ENCODE assay signal across 25 cellular contexts in the genomic region with DNA sequence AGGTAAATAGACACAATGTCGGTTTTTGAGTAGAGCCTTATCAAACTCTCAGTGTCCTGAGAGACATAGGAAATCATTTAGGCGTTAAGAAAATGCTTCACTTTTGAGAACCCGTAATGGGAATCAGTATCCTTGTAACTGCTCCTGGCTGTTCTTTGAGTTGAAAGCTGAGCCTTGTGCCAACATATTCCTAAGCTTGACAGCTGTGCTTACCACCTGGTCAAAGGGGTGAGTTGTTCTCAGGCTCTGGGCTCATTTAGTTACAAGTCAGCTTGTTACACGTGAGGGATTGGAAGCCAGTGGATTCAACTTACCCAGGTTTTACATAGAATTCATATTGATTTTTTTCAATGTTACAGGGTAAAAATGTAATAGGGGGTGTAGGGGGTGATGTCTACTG.
DNase-seq lines count a peak whose midpoint lies in the region; ATAC-seq and TF ChIP-seq lines count a peak whose summit lies in the region.
"Had no signal": no experiment of that assay in that cellular context is flagged by ENCODE, and none has a peak within 500 bp of the region (broad histone marks: within the 10 kb centered on the region; RNA-seq: fewer than 3 reads in every experiment).

No MANE protein-coding gene starts in this region.

- H3K36me3 ChIP-seq in GM23338 (ENCODE audit: insufficient read depth), result no peaks in the 10 kb centered on the region
- H3K36me3 ChIP-seq: neutrophil, transverse colon had no signal

- DNase-seq in NCI-H345 (lab: John Stamatoyannopoulos, UW) (peak; percentile 30), NCI-H345 treated with DMSO at 0.1 percent for 48 hours (lab: John Stamatoyannopoulos, UW; ENCODE audit: unreplicated experiment) (no peak), NCI-H446 (lab: John Stamatoyannopoulos, UW) (peak; percentile 54 to 91), cerebellar nuclear complex (lab: John Stamatoyannopoulos, UW) (peak; percentile 56 to 69), activated gamma-delta T cell treated with Interleukin-2 at 50 U/mL for 16 hours (no peak), GM23338 (ENCODE audit: low spot score) (no peak)
- no peak for DNase-seq in activated CD8-positive, alpha-beta memory T cell treated with anti-CD3 and anti-CD28 coated beads for 24 hours
- DNase-seq: activated B cell treated with CpG ODN at 0.5 μM for 24 hours; activated CD4-positive, alpha-beta memory T cell treated with anti-CD3 and anti-CD28 coated beads for 36 hours; activated gamma-delta T cell; activated T-cell treated with anti-CD3 and anti-CD28 coated beads for 4 hours; CD8-positive, alpha-beta memory T cell; glutamatergic neuron; HFFc6; Karpas-422; right cardiac atrium; stimulated activated CD4-positive, alpha-beta T cell treated with anti-CD3 and anti-CD28 coated beads, Interleukin-12 subunit alpha, Interleukin-12 subunit beta, amount 100 ng/mL, for 4 hours; stimulated activated CD4-positive, alpha-beta T cell treated with anti-CD3 and anti-CD28 coated beads, Interleukin-4, amount 100 ng/mL, for 4 hours; transverse colon had no signal

- ATAC-seq in HG02759 (IDR thresholded peaks at IDR 0.05; ENCODE audit: unreplicated experiment), result no peak
- no peak for ATAC-seq in GM23338
- ATAC-seq: right cardiac atrium, SK-N-SH treated with all-trans-retinoic acid at 6 μM for 48 hours had no signal

- no peak overlapping the region for H2AFZ ChIP-seq in GM23338

- H3K4me2 ChIP-seq in GM23338, result no peak overlapping the region

- H3K27ac Mint-ChIP-seq in GM23338, result no peak overlapping the region
- H3K27ac Mint-ChIP-seq: activated B cell treated with CpG ODN at 0.5 μM for 24 hours; activated CD4-positive, alpha-beta memory T cell treated with anti-CD3 and anti-CD28 coated beads for 36 hours; CD8-positive, alpha-beta memory T cell; HFFc6; stimulated activated naive CD8-positive, alpha-beta T cell treated with anti-CD3 and anti-CD28 coated beads, Interleukin-15, Interleukin-2, amounts not matched to agents 100 ng/mL and 50 ng/mL, for 24 hours had no signal

- H4K20me1 ChIP-seq in GM23338 (replicated peaks; ENCODE audit: insufficient read depth), result no peaks in the 10 kb centered on the region

- no peaks in the 10 kb centered on the region for H3K9me3 Mint-ChIP-seq in GM23338
- H3K9me3 Mint-ChIP-seq: activated B cell treated with CpG ODN at 0.5 μM for 24 hours; activated CD4-positive, alpha-beta memory T cell treated with anti-CD3 and anti-CD28 coated beads for 36 hours; CD8-positive, alpha-beta memory T cell; stimulated activated naive CD8-positive, alpha-beta T cell treated with anti-CD3 and anti-CD28 coated beads, Interleukin-15, Interleukin-2, amounts not matched to agents 100 ng/mL and 50 ng/mL, for 24 hours had no signal

- H3K27ac ChIP-seq in GM23338 (ENCODE audit: low read depth), result no peak overlapping the region
- H3K27ac ChIP-seq: neutrophil, RWPE1, transverse colon had no signal

- no peaks in the 10 kb centered on the region for H3K27me3 Mint-ChIP-seq in GM23338 (ENCODE audit: insufficient read depth, low read depth, poor library complexity)
- H3K27me3 Mint-ChIP-seq: activated B cell treated with CpG ODN at 0.5 μM for 24 hours; activated CD4-positive, alpha-beta memory T cell treated with anti-CD3 and anti-CD28 coated beads for 36 hours; stimulated activated naive CD8-positive, alpha-beta T cell treated with anti-CD3 and anti-CD28 coated beads, Interleukin-15, Interleukin-2, amounts not matched to agents 100 ng/mL and 50 ng/mL, for 24 hours had no signal

- no peaks in the 10 kb centered on the region for H3K79me2 ChIP-seq in GM23338 (replicated peaks; ENCODE audit: insufficient read depth)

- no peak overlapping the region for H3K4me3 Mint-ChIP-seq in GM23338
- H3K4me3 Mint-ChIP-seq: activated B cell treated with CpG ODN at 0.5 μM for 24 hours; activated CD4-positive, alpha-beta memory T cell treated with anti-CD3 and anti-CD28 coated beads for 36 hours; CD8-positive, alpha-beta memory T cell; HFFc6; stimulated activated naive CD8-positive, alpha-beta T cell treated with anti-CD3 and anti-CD28 coated beads, Interleukin-15, Interleukin-2, amounts not matched to agents 100 ng/mL and 50 ng/mL, for 24 hours had no signal

- no peak overlapping the region for H3K4me3 ChIP-seq in GM23338
- H3K4me3 ChIP-seq: lung, transverse colon had no signal

- H3K27me3 ChIP-seq in GM23338 (ENCODE audit: insufficient read depth), result no peaks in the 10 kb centered on the region
- H3K27me3 ChIP-seq: neutrophil, transverse colon had no signal

- no peaks in the 10 kb centered on the region for H3K36me3 Mint-ChIP-seq in GM23338 (ENCODE audit: low read depth)
- H3K36me3 Mint-ChIP-seq: activated CD4-positive, alpha-beta memory T cell treated with anti-CD3 and anti-CD28 coated beads for 36 hours; CD8-positive, alpha-beta memory T cell had no signal

- H3K4me1 Mint-ChIP-seq in GM23338, result no peaks in the 10 kb centered on the region
- H3K4me1 Mint-ChIP-seq: activated B cell treated with CpG ODN at 0.5 μM for 24 hours; CD8-positive, alpha-beta memory T cell had no signal

- H3K9me2 ChIP-seq in GM23338 (ENCODE audit: insufficient read depth), result no peaks in the 10 kb centered on the region

- H3F3A ChIP-seq in GM23338 (replicated peaks; ENCODE audit: low read depth), result no peaks in the 10 kb centered on the region

- TF ChIP-seq CTCF in GM23338 (conservative IDR thresholded peaks at IDR 0.05; ENCODE audit: low read depth in 2 of 2), result no peak

- no peaks in the 10 kb centered on the region for H3K4me1 ChIP-seq in GM23338 (ENCODE audit: insufficient read depth)
- H3K4me1 ChIP-seq: transverse colon had no signal

TF ChIP-seq in GM23338, 12 proteins besides CTCF, POLR2A, EP300 and RAD21 (continues in another document):
- no peak for TF ChIP-seq EZH2 (IDR thresholded peaks at IDR 0.05; ENCODE audit: low read depth, unreplicated experiment)
- no peak for TF ChIP-seq STAT1 (IDR thresholded peaks at IDR 0.05; ENCODE audit: unreplicated experiment)
- TF ChIP-seq NANOG (IDR thresholded peaks at IDR 0.05; ENCODE audit: borderline replicate concordance), result no peak
- TF ChIP-seq EZH2phosphoT487 (IDR thresholded peaks at IDR 0.05; ENCODE audit: unreplicated experiment), result no peak
- TF ChIP-seq ZNF114 (CRISPR knock-in tag; IDR thresholded peaks at IDR 0.05), result no peak
- TF ChIP-seq ZNF331 (CRISPR knock-in tag; IDR thresholded peaks at IDR 0.05; ENCODE audit: low read depth), result no peak
- TF ChIP-seq, protein P1, sequence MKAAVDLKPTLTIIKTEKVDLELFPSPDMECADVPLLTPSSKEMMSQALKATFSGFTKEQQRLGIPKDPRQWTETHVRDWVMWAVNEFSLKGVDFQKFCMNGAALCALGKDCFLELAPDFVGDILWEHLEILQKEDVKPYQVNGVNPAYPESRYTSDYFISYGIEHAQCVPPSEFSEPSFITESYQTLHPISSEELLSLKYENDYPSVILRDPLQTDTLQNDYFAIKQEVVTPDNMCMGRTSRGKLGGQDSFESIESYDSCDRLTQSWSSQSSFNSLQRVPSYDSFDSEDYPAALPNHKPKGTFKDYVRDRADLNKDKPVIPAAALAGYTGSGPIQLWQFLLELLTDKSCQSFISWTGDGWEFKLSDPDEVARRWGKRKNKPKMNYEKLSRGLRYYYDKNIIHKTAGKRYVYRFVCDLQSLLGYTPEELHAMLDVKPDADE (IDR thresholded peaks at IDR 0.05), result no peak
- TF ChIP-seq JUNB (IDR thresholded peaks at IDR 0.05; ENCODE audit: unreplicated experiment), result no peak
- TF ChIP-seq CREB1 (CRISPR knock-in tag; IDR thresholded peaks at IDR 0.05; ENCODE audit: low read depth), result no peak

Comparison
In these comparisons a context has a peak if more than half of its experiments do, and no peak if none do; other contexts are left out.
1. DNase-seq: peak in NCI-H345 (single experiment), NCI-H446 (2 of 2) and cerebellar nuclear complex (2 of 2); none in NCI-H345 treated with DMSO at 0.1 percent for 48 hours (single experiment), activated CD8-positive, alpha-beta memory T cell treated with anti-CD3 and anti-CD28 coated beads for 24 hours (single experiment), activated gamma-delta T cell treated with Interleukin-2 at 50 U/mL for 16 hours (single experiment) and GM23338 (single experiment).